8 cellular contexts compared by ENCODE assay signal in genomic region chr11:74877132-74877531, GRCh38.
A peak's percentile ranks its signal among the peaks of the same experiment; 100 is the strongest.
DNase-seq lines count a peak whose midpoint lies in the region; ATAC-seq and TF ChIP-seq lines count a peak whose summit lies in the region.
"Had no signal": no experiment of that assay in that cellular context is flagged by ENCODE, and none has a peak within 500 bp of the region (broad histone marks: within the 10 kb centered on the region; RNA-seq: fewer than 3 reads in every experiment).

No MANE protein-coding gene starts in this region.

- H3K9me3 ChIP-seq in neutrophil = peaks cover 5% of the 10 kb centered on the region

- H3K36me3 ChIP-seq in GM06990 (ENCODE audit: control insufficient read depth, insufficient read depth, low read length) (no peaks in the 10 kb centered on the region; the same call in none of the 2 replicates), neutrophil (peaks cover 24% of the 10 kb centered on the region)

- no peaks in the 10 kb centered on the region for H3K4me1 Mint-ChIP-seq in chondrocyte (ENCODE audit: low read depth)
- H3K4me1 Mint-ChIP-seq: activated naive CD4-positive, alpha-beta T cell treated with anti-CD3 and anti-CD28 coated beads, Interleukin-2, amount 50 U/mL, for 24 hours had no signal

- peaks cover 29% of the 10 kb centered on the region for H3K9me3 Mint-ChIP-seq in chondrocyte (ENCODE audit: low read depth)
- H3K9me3 Mint-ChIP-seq: activated naive CD4-positive, alpha-beta T cell treated with anti-CD3 and anti-CD28 coated beads, Interleukin-2, amount 50 U/mL, for 24 hours had no signal

- H3K4me3 Mint-ChIP-seq in chondrocyte (ENCODE audit: unreplicated experiment) = no peak overlapping the region
- H3K4me3 Mint-ChIP-seq: activated naive CD4-positive, alpha-beta T cell treated with anti-CD3 and anti-CD28 coated beads, Interleukin-2, amount 50 U/mL, for 24 hours had no signal

- no peak overlapping the region for H3K4me3 ChIP-seq in GM06990 (replicated peaks; ENCODE audit: low read depth, low read length)
- H3K4me3 ChIP-seq in neutrophil (ENCODE audit: low read depth in 1 of 2, low read length in 1 of 2) = no peak overlapping the region

- no peak for DNase-seq in GM06990 (ENCODE audit: extremely low read depth, insufficient read length)
- peak; percentile 7 for DNase-seq in MV-4-11 (lab: John Stamatoyannopoulos, UW)
- DNase-seq in chondrocyte (ENCODE audit: low spot score) = no peak
- no peak for DNase-seq in NCI-H1417 treated with DMSO at 0.1 percent for 48 hours (lab: John Stamatoyannopoulos, UW)
- DNase-seq in ecto neural progenitor cell (ENCODE audit: low spot score) = no peak

- no peaks in the 10 kb centered on the region for H3K4me1 ChIP-seq in neutrophil (ENCODE audit: control insufficient read depth in 1 of 2, insufficient read depth in 1 of 2, low read depth in 1 of 2, low read length in 1 of 2)

- H3K27ac Mint-ChIP-seq in chondrocyte (ENCODE audit: unreplicated experiment) = no peak overlapping the region
- H3K27ac Mint-ChIP-seq: activated naive CD4-positive, alpha-beta T cell treated with anti-CD3 and anti-CD28 coated beads, Interleukin-2, amount 50 U/mL, for 24 hours had no signal

- H3K27me3 ChIP-seq in GM06990 (replicated peaks; ENCODE audit: control insufficient read depth, insufficient read depth, low read length) (no peaks in the 10 kb centered on the region), neutrophil (no peaks in the 10 kb centered on the region)

- ATAC-seq in GM21526 (IDR thresholded peaks at IDR 0.05; ENCODE audit: low FRiP score, unreplicated experiment) = no peak

- H3K27me3 Mint-ChIP-seq in chondrocyte (ENCODE audit: low read depth) = no peaks in the 10 kb centered on the region
- H3K27me3 Mint-ChIP-seq: activated naive CD4-positive, alpha-beta T cell treated with anti-CD3 and anti-CD28 coated beads, Interleukin-2, amount 50 U/mL, for 24 hours had no signal

- no peak overlapping the region for H3K27ac ChIP-seq in neutrophil

- peak; percentile 39 for TF ChIP-seq CTCF in GM06990 (IDR thresholded peaks at IDR 0.05; ENCODE audit: insufficient read depth, low read length, poor library complexity, severe bottlenecking)
- peak; percentile 76 for TF ChIP-seq CTCF in chondrocyte (IDR thresholded peaks at IDR 0.05)
- TF ChIP-seq CTCF in neutrophil (IDR thresholded peaks at IDR 0.05) = peak; percentile 59

- peaks cover 37% of the 10 kb centered on the region for H3K36me3 Mint-ChIP-seq in chondrocyte (ENCODE audit: low read depth)
